In the genomic region with DNA sequence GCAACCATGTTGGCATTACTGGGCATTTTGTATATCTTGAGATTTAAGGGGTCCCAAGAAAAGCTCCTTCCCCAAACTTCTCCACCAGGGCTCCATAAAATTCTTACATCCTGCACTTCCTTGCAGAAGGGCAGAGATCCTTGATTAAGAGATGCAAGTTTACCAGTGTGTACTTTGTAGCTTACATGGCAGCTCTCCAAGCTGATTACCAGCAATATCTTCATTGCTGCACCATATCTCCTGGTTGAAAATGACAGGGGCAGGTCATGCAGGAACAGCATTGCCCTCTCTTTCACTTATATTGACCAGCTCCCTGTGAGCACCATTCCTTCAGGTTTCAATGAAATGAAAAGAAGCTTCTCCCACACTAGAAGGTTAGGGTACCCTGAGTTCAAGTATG, we compare ENCODE assay signal across 20 cellular contexts.
"Had no signal": no experiment of that assay in that cellular context is flagged by ENCODE, and none has a peak within 500 bp of the region (broad histone marks: within the 10 kb centered on the region; RNA-seq: fewer than 3 reads in every experiment).

No MANE protein-coding gene starts in this region.

- H3K27me3 ChIP-seq: esophagus squamous epithelium, gastroesophageal sphincter, neutrophil, sigmoid colon, stomach, thyroid gland had no signal

- H3K4me1 ChIP-seq: esophagus squamous epithelium, sigmoid colon, stomach, thyroid gland had no signal

- H3K36me3 ChIP-seq: esophagus squamous epithelium, gastroesophageal sphincter, neutrophil, sigmoid colon, stomach, thyroid gland had no signal

- H3K27ac ChIP-seq: esophagus squamous epithelium, gastroesophageal sphincter, neutrophil, psoas muscle, sigmoid colon, skin epidermis, stomach, thyroid gland had no signal

- DNase-seq: esophagus squamous epithelium; foreskin fibroblast; glutamatergic neuron; immature natural killer cell; left cardiac atrium; left ventricle myocardium superior; mesenchymal stem cell; midbrain; naive thymus-derived CD4-positive, alpha-beta T cell; psoas muscle; retina; sigmoid colon; stimulated activated CD4-positive, alpha-beta T cell treated with anti-CD3 and anti-CD28 coated beads, Interleukin-12 subunit alpha, Interleukin-12 subunit beta, amount 100 ng/mL, for 4 hours; stimulated activated naive CD4-positive, alpha-beta T cell; stomach; thyroid gland had no signal

- ATAC-seq: gastroesophageal sphincter; left cardiac atrium; left ventricle myocardium superior; naive thymus-derived CD4-positive, alpha-beta T cell; psoas muscle had no signal

- H3K4me3 ChIP-seq: esophagus squamous epithelium, gastroesophageal sphincter, lung, psoas muscle, sigmoid colon, skin epidermis, stomach, thyroid gland had no signal

- H3K9me3 ChIP-seq: esophagus squamous epithelium, neutrophil, psoas muscle, sigmoid colon, thyroid gland had no signal
